15 cellular contexts compared by ENCODE assay signal in genomic region chr22:35191412-35191811, GRCh38.
DNase-seq lines count a peak whose midpoint lies in the region; ATAC-seq, FAIRE-seq and TF ChIP-seq lines count a peak whose summit lies in the region.
"Had no signal": no experiment of that assay in that cellular context is flagged by ENCODE, and none has a peak within 500 bp of the region (broad histone marks: within the 10 kb centered on the region; RNA-seq: fewer than 3 reads in every experiment).

No MANE protein-coding gene starts in this region.

- H3K79me2 ChIP-seq in PC-3 (ENCODE audit: low read length) (no peaks in the 10 kb centered on the region), endothelial cell of umbilical vein (ENCODE audit: control insufficient read depth, insufficient read depth, low read length) (no peaks in the 10 kb centered on the region)

- H3K27me3 ChIP-seq in PC-3 (ENCODE audit: low read length) (no peaks in the 10 kb centered on the region), endothelial cell of umbilical vein (ENCODE audit: control insufficient read depth in 2 of 2, insufficient read depth in 2 of 2, low read length in 2 of 2) (peaks cover 0 to 4% of the 10 kb centered on the region in 2 experiments)
- H3K27me3 ChIP-seq: stomach had no signal

- H3K4me1 ChIP-seq in PC-3 (ENCODE audit: insufficient read depth, low read length), result peaks cover 13% of the 10 kb centered on the region; the same call in 1 of the 2 replicates
- peaks cover 8% of the 10 kb centered on the region for H3K4me1 ChIP-seq in endothelial cell of umbilical vein (ENCODE audit: control insufficient read depth, extremely low read depth, insufficient read depth, low read length)
- H3K4me1 ChIP-seq: stomach had no signal

- no peak overlapping the region for H3K27ac ChIP-seq in PC-3 (ENCODE audit: low read length)
- no peak overlapping the region for H3K27ac ChIP-seq in endothelial cell of umbilical vein (ENCODE audit: insufficient read depth, low read depth, low read length)
- H3K27ac ChIP-seq: stomach had no signal

- no peak overlapping the region for H3K27ac Mint-ChIP-seq in activated CD8-positive, alpha-beta T cell treated with anti-CD3 and anti-CD28 coated beads for 36 hours
- H3K27ac Mint-ChIP-seq: activated naive CD8-positive, alpha-beta T cell treated with anti-CD3 and anti-CD28 coated beads, Interleukin-2, amount 50 U/mL, for 24 hours; nephron had no signal

- FAIRE-seq in endothelial cell of umbilical vein (lab: Jason Lieb, UNC), result peak; percentile 55

- intact Hi-C loops in PC-3 (cut with micrococcal nuclease) (no loop called here), endothelial cell of umbilical vein (cut with micrococcal nuclease) (no loop called here), Right ventricle myocardium superior (cut with DNase I) (no loop called here)
- intact Hi-C loops in activated CD8-positive, alpha-beta T cell treated with anti-CD3 and anti-CD28 coated beads for 36 hours (cut with micrococcal nuclease), result no loop called here

- H3F3A ChIP-seq in PC-3 (ENCODE audit: low read length, unreplicated experiment), result no peaks in the 10 kb centered on the region

- H3K9ac ChIP-seq in PC-3 (ENCODE audit: low read length), result no peak overlapping the region
- H3K9ac ChIP-seq in endothelial cell of umbilical vein (replicated peaks; ENCODE audit: extremely low read depth, insufficient read depth, low read length), result no peak overlapping the region

- CTCF ChIA-PET in PC-3 (lab: Charles Lee), result no interaction called here
- CTCF ChIA-PET in endothelial cell of umbilical vein (lab: Charles Lee), result no interaction called here
- CTCF ChIA-PET in activated CD8-positive, alpha-beta T cell treated with anti-CD3 and anti-CD28 coated beads for 36 hours (lab: Charles Lee), result no interaction called here

- H3K9me2 ChIP-seq in PC-3 (replicated peaks; ENCODE audit: low read length), result no peaks in the 10 kb centered on the region

- no peaks in the 10 kb centered on the region for H4K20me1 ChIP-seq in PC-3 (ENCODE audit: low read length)
- no peaks in the 10 kb centered on the region for H4K20me1 ChIP-seq in endothelial cell of umbilical vein (replicated peaks; ENCODE audit: control insufficient read depth, extremely low read depth, insufficient read depth, low read length)

- DNase-seq in ELR (ENCODE audit: low read depth) (peak; percentile 63), PC-3 (peak; percentile 78), endothelial cell of umbilical vein (ENCODE audit: low read depth, low spot score) (peak; percentile 59), mesenteric fat pad (ENCODE audit: low spot score) (peak; percentile 24), DMS 273 (lab: John Stamatoyannopoulos, UW; ENCODE audit: unreplicated experiment) (no peak), Right ventricle myocardium superior (no peak)
- no peak for DNase-seq in activated CD8-positive, alpha-beta T cell treated with anti-CD3 and anti-CD28 coated beads for 36 hours
- DNase-seq: activated CD4-positive, CD25-positive, alpha-beta regulatory T cell treated with anti-CD3 and anti-CD28 coated beads, Interleukin-2, amount 50 U/mL, for 72 hours; activated naive CD8-positive, alpha-beta T cell treated with anti-CD3 and anti-CD28 coated beads, Interleukin-2, amount 50 U/mL, for 24 hours; activated T-cell treated with anti-CD3 and anti-CD28 coated beads for 4 hours; left colon; stomach had no signal

- peaks cover 7% of the 10 kb centered on the region; the same call in 1 of the 2 replicates for H3K36me3 ChIP-seq in PC-3 (ENCODE audit: low read depth, low read length)
- no peaks in the 10 kb centered on the region for H3K36me3 ChIP-seq in endothelial cell of umbilical vein (ENCODE audit: control insufficient read depth in 2 of 2, extremely low read depth in 1 of 2, insufficient read depth in 2 of 2, low read length in 2 of 2)
- H3K36me3 ChIP-seq: stomach had no signal

- H2AFZ ChIP-seq in PC-3 (ENCODE audit: low read length) (no peak overlapping the region), endothelial cell of umbilical vein (ENCODE audit: low read depth, low read length) (no peak overlapping the region)

- H3K4me1 Mint-ChIP-seq in activated CD8-positive, alpha-beta T cell treated with anti-CD3 and anti-CD28 coated beads for 36 hours (ENCODE audit: low read depth), result no peaks in the 10 kb centered on the region
- H3K4me1 Mint-ChIP-seq: activated naive CD8-positive, alpha-beta T cell treated with anti-CD3 and anti-CD28 coated beads, Interleukin-2, amount 50 U/mL, for 24 hours; nephron had no signal

- no peaks in the 10 kb centered on the region for H3K9me1 ChIP-seq in endothelial cell of umbilical vein (replicated peaks; ENCODE audit: control insufficient read depth, extremely low read depth, insufficient read depth, low read length)

- no peak for TF ChIP-seq POLR2A in endothelial cell of umbilical vein (IDR thresholded peaks at IDR 0.05; ENCODE audit: low read depth, low read length)

- POLR2A ChIA-PET in PC-3 (lab: Charles Lee; ENCODE audit: unreplicated experiment) (no interaction called here), endothelial cell of umbilical vein (lab: Charles Lee) (no interaction called here)
- POLR2A ChIA-PET in activated CD8-positive, alpha-beta T cell treated with anti-CD3 and anti-CD28 coated beads for 36 hours (lab: Charles Lee), result no interaction called here

- H3K4me2 ChIP-seq in PC-3 (ENCODE audit: low read length) (peak overlapping the region; percentile 25; the same call in 1 of the 2 replicates), endothelial cell of umbilical vein (ENCODE audit: insufficient read depth, low read length) (no peak overlapping the region)

- peaks cover 4% of the 10 kb centered on the region for H3K36me3 Mint-ChIP-seq in activated CD8-positive, alpha-beta T cell treated with anti-CD3 and anti-CD28 coated beads for 36 hours (ENCODE audit: low read depth)

- no peaks in the 10 kb centered on the region; the same call in 1 of the 2 replicates for H3K9me3 ChIP-seq in PC-3 (ENCODE audit: low read length)
- no peaks in the 10 kb centered on the region for H3K9me3 ChIP-seq in endothelial cell of umbilical vein (replicated peaks; ENCODE audit: control insufficient read depth, insufficient read depth, low read length)

- H3K4me3 ChIP-seq in PC-3 (ENCODE audit: low read length) (no peak overlapping the region), endothelial cell of umbilical vein (replicated peaks in 1 of 3; ENCODE audit: insufficient read depth in 1 of 3, low read depth in 1 of 3, low read length in 3 of 3) (no peak overlapping the region)
- H3K4me3 ChIP-seq: stomach had no signal

- ATAC-seq in PC-3 (peak; percentile 94), HG02981 (IDR thresholded peaks at IDR 0.05; ENCODE audit: unreplicated experiment) (no peak), Right ventricle myocardium superior (ENCODE audit: poor library complexity) (no peak)
- ATAC-seq in activated CD8-positive, alpha-beta T cell treated with anti-CD3 and anti-CD28 coated beads for 36 hours, result no peak
- ATAC-seq: activated naive CD8-positive, alpha-beta T cell treated with anti-CD3 and anti-CD28 coated beads, Interleukin-2, amount 50 U/mL, for 24 hours; left colon; sciatic nerve had no signal

- peaks cover 17% of the 10 kb centered on the region for H3K9me3 Mint-ChIP-seq in activated CD8-positive, alpha-beta T cell treated with anti-CD3 and anti-CD28 coated beads for 36 hours

- dilution Hi-C loops in endothelial cell of umbilical vein (cut with MboI; ENCODE audit: extremely low pct_ligation_motif_present, low sequenced_read_pairs), result no loop called here

- peaks cover 3% of the 10 kb centered on the region for H3K27me3 Mint-ChIP-seq in activated CD8-positive, alpha-beta T cell treated with anti-CD3 and anti-CD28 coated beads for 36 hours

- no peak for TF ChIP-seq CTCF in PC-3 (conservative IDR thresholded peaks at IDR 0.05; ENCODE audit: low read depth, low read length)
- TF ChIP-seq CTCF in endothelial cell of umbilical vein (IDR thresholded peaks at IDR 0.05; ENCODE audit: extremely low read depth in 1 of 2, insufficient read depth in 1 of 2, low read depth in 1 of 2, low read length in 2 of 2), result no peak
- TF ChIP-seq CTCF in activated CD8-positive, alpha-beta T cell treated with anti-CD3 and anti-CD28 coated beads for 36 hours (IDR thresholded peaks at IDR 0.05), result no peak

- no TSS peak for BruUV-seq in PC-3 (replicated peaks; lab: Mats Ljungman, UMichigan)
- BruUV-seq in endothelial cell of umbilical vein (replicated peaks; lab: Mats Ljungman, UMichigan), result no TSS peak

- no peak overlapping the region for H3K4me3 Mint-ChIP-seq in activated CD8-positive, alpha-beta T cell treated with anti-CD3 and anti-CD28 coated beads for 36 hours
- H3K4me3 Mint-ChIP-seq: activated naive CD8-positive, alpha-beta T cell treated with anti-CD3 and anti-CD28 coated beads, Interleukin-2, amount 50 U/mL, for 24 hours; nephron had no signal

TF ChIP-seq in endothelial cell of umbilical vein, 7 proteins besides CTCF, POLR2A, EP300 and RAD21:
- TF ChIP-seq, protein P1, sequence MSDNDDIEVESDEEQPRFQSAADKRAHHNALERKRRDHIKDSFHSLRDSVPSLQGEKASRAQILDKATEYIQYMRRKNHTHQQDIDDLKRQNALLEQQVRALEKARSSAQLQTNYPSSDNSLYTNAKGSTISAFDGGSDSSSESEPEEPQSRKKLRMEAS (IDR thresholded peaks at IDR 0.05; ENCODE audit: insufficient read depth, insufficient read length), result no peak
- TF ChIP-seq FOS (IDR thresholded peaks at IDR 0.05; ENCODE audit: borderline replicate concordance, insufficient read depth, low read length) (no peak), MYC (IDR thresholded peaks at IDR 0.05; ENCODE audit: low read depth, low read length) (no peak), JUN (IDR thresholded peaks at IDR 0.05; ENCODE audit: borderline replicate concordance, insufficient read depth, insufficient read length, low read depth) (peak; percentile 53), POLR2AphosphoS5 (IDR thresholded peaks at IDR 0.05; ENCODE audit: insufficient read depth, low read depth, low read length) (no peak)
TF ChIP-seq in endothelial cell of umbilical vein: peak in this region for 1.

Comparison
In these comparisons a context has a peak if more than half of its experiments do, and no peak if none do; other contexts are left out.
1. DNase-seq: peak in ELR (single experiment), PC-3 (single experiment), endothelial cell of umbilical vein (single experiment) and mesenteric fat pad (single experiment); none in DMS 273 (single experiment), Right ventricle myocardium superior (single experiment) and activated CD8-positive, alpha-beta T cell treated with anti-CD3 and anti-CD28 coated beads for 36 hours (single experiment).